In genomic region chr2:25371253-25372241, GRCh38 we compare ENCODE assay signal across 23 cellular contexts. TPM values are rescaled to one million over a fixed set of nuclear protein-coding genes. Genes with fewer than 3 reads are reported as not detected.
DNase-seq lines count a peak whose midpoint lies in the region; TF ChIP-seq lines count a peak whose summit lies in the region.
"Had no signal": no experiment of that assay in that cellular context is flagged by ENCODE, and none has a peak within 500 bp of the region (broad histone marks: within the 10 kb centered on the region; RNA-seq: fewer than 3 reads in every experiment).

No MANE protein-coding gene starts in this region.

- intact Hi-C loops in Caco-2 (cut with micrococcal nuclease; ENCODE audit: unreplicated experiment) = loop anchor here (10.0 kb wide), 1 partner anchor 293 kb away; no protein-coding TSS in a partner anchor
- intact Hi-C loops in posterior vena cava (cut with DNase I) = loop anchor here in 1 of 2 donors (10.0 kb wide), 1 partner anchor 143 kb away; no protein-coding TSS in a partner anchor

- POLR2A ChIA-PET in Caco-2 (lab: Charles Lee) = no interaction called here

- H3K36me3 Mint-ChIP-seq in Caco-2 (ENCODE audit: insufficient read depth, unreplicated experiment) = no peaks in the 10 kb centered on the region
- H3K36me3 Mint-ChIP-seq: memory B cell had no signal

- H3K27ac Mint-ChIP-seq in Caco-2 (ENCODE audit: unreplicated experiment) = peak overlapping the region; percentile 56
- H3K27ac Mint-ChIP-seq: activated CD8-positive, alpha-beta T cell treated with anti-CD3 and anti-CD28 coated beads, Interleukin-2, amount 10 ng/mL, durations not matched to agents 7 days and 5 days; activated naive CD4-positive, alpha-beta T cell treated with anti-CD3 and anti-CD28 coated beads, Interleukin-2, amount 50 U/mL, for 24 hours; memory B cell; T-helper 2 cell treated with Interferon-gamma antibody and Interleukin-4, amounts not matched to agents 5 μg/mL and 100 μg/mL, for 36 hours had no signal

- H3K9me3 ChIP-seq in Caco-2 (no peaks in the 10 kb centered on the region), WERI-Rb-1 (ENCODE audit: severe bottlenecking) (no peaks in the 10 kb centered on the region)
- H3K9me3 ChIP-seq: esophagus squamous epithelium, gastrocnemius medialis, HAP-1, ovary, suprapubic skin, uterus had no signal

- H3K27ac ChIP-seq in WERI-Rb-1 = no peak overlapping the region
- H3K27ac ChIP-seq: esophagus squamous epithelium, ovary, SK-N-MC, suprapubic skin, uterus had no signal

- H3K27me3 ChIP-seq in Caco-2 (replicated peaks; ENCODE audit: control insufficient read depth, insufficient read depth, low read length) (no peaks in the 10 kb centered on the region), WERI-Rb-1 (ENCODE audit: insufficient read depth, low read depth, severe bottlenecking) (no peaks in the 10 kb centered on the region)
- H3K27me3 ChIP-seq: esophagus squamous epithelium, gastrocnemius medialis, ovary, suprapubic skin, uterus had no signal

- no peak overlapping the region for H3K4me3 ChIP-seq in Caco-2 (ENCODE audit: low read depth, low read length)
- no peak overlapping the region for H3K4me3 ChIP-seq in WERI-Rb-1 (ENCODE audit: low read depth, low read length)
- H3K4me3 ChIP-seq: esophagus squamous epithelium, gastrocnemius medialis, HAP-1, ovary, SK-N-MC, suprapubic skin, uterus had no signal

- H3K27me3 Mint-ChIP-seq in Caco-2 (ENCODE audit: insufficient read depth, unreplicated experiment) = no peaks in the 10 kb centered on the region
- H3K27me3 Mint-ChIP-seq: activated naive CD4-positive, alpha-beta T cell treated with anti-CD3 and anti-CD28 coated beads, Interleukin-2, amount 50 U/mL, for 24 hours; memory B cell had no signal

- H3K4me3 Mint-ChIP-seq in Caco-2 (ENCODE audit: unreplicated experiment) = no peak overlapping the region
- H3K4me3 Mint-ChIP-seq: activated CD8-positive, alpha-beta T cell treated with anti-CD3 and anti-CD28 coated beads, Interleukin-2, amount 10 ng/mL, durations not matched to agents 7 days and 5 days; activated naive CD4-positive, alpha-beta T cell treated with anti-CD3 and anti-CD28 coated beads, Interleukin-2, amount 50 U/mL, for 24 hours; memory B cell; T-helper 2 cell treated with Interferon-gamma antibody and Interleukin-4, amounts not matched to agents 5 μg/mL and 100 μg/mL, for 36 hours had no signal

- TF ChIP-seq CTCF in Caco-2 (IDR thresholded peaks at IDR 0.05; ENCODE audit: insufficient read depth in 1 of 2, low read depth in 1 of 2, low read length in 1 of 2, severe bottlenecking in 1 of 2, unreplicated experiment in 1 of 2) (no peak), WERI-Rb-1 (IDR thresholded peaks at IDR 0.05; ENCODE audit: low read depth, low read length) (no peak)

- DNase-seq in Caco-2 (peak; percentile 41 to 79), WERI-Rb-1 (peak; percentile 6), ecto neural progenitor cell (ENCODE audit: low spot score) (peak; percentile 48), posterior vena cava (ENCODE audit: low spot score) (peak; percentile 59), erythroblast (lab: John Stamatoyannopoulos, UW) (no peak), SIG-M5 (lab: John Stamatoyannopoulos, UW) (no peak)
- DNase-seq in stimulated activated naive CD4-positive, alpha-beta T cell treated with Interleukin-2 at 50 U/mL for 16 hours (lab: John Stamatoyannopoulos, UW) = no peak
- DNase-seq: activated CD4-positive, CD25-positive, alpha-beta regulatory T cell; activated CD8-positive, alpha-beta T cell treated with anti-CD3 and anti-CD28 coated beads, Interleukin-2, amount 10 ng/mL, durations not matched to agents 7 days and 5 days; effector memory CD4-positive, alpha-beta T cell; esophagus squamous epithelium; gastrocnemius medialis; KBM-7; NCI-H524; right cardiac atrium had no signal

- BruUV-seq in Caco-2 (replicated peaks; lab: Mats Ljungman, UMichigan) = no TSS peak

- peaks cover 20% of the 10 kb centered on the region for H3K4me1 Mint-ChIP-seq in Caco-2 (ENCODE audit: low read depth, unreplicated experiment)

- no peak for TF ChIP-seq POLR2A in erythroblast (IDR thresholded peaks at IDR 0.05; ENCODE audit: low read length)

- H3K36me3 ChIP-seq in Caco-2 (ENCODE audit: control insufficient read depth, insufficient read depth, low read length) = no peaks in the 10 kb centered on the region
- H3K36me3 ChIP-seq in WERI-Rb-1 = no peaks in the 10 kb centered on the region
- H3K36me3 ChIP-seq: esophagus squamous epithelium, gastrocnemius medialis, HAP-1, ovary, suprapubic skin, uterus had no signal

- H3K4me1 ChIP-seq in Caco-2 = peaks cover 23% of the 10 kb centered on the region

- CTCF ChIA-PET in Caco-2 (lab: Charles Lee) = interaction anchor here (0.6 to 2.3 kb wide), 6 partner anchors 9 to 161 kb away, joined by 3 to 27 read pairs (median 7); no protein-coding TSS in a partner anchor

- no peaks in the 10 kb centered on the region for H3K9me3 Mint-ChIP-seq in Caco-2 (ENCODE audit: unreplicated experiment)
- H3K9me3 Mint-ChIP-seq: activated naive CD4-positive, alpha-beta T cell treated with anti-CD3 and anti-CD28 coated beads, Interleukin-2, amount 50 U/mL, for 24 hours; memory B cell; T-helper 2 cell treated with Interferon-gamma antibody and Interleukin-4, amounts not matched to agents 5 μg/mL and 100 μg/mL, for 36 hours had no signal

RNA-seq across cellular contexts. Expression of gene DNMT3A, which starts 29.8 kb away (rescaled TPM):
- 62.1 and 72.2 TPM in 2 replicates for total RNA-seq in Caco-2 (2022)
- 10 to 100 TPM; 25.9 to 26.3 TPM for total RNA-seq in posterior vena cava

Comparison
In these comparisons a context has a peak if more than half of its experiments do, and no peak if none do; other contexts are left out.
1. DNase-seq: peak in Caco-2 (2 of 2), WERI-Rb-1 (single experiment), ecto neural progenitor cell (single experiment) and posterior vena cava (single experiment); none in stimulated activated naive CD4-positive, alpha-beta T cell treated with Interleukin-2 at 50 U/mL for 16 hours (single experiment), erythroblast (0 of 2) and SIG-M5 (single experiment).